Comparison of ENCODE assay signal across 38 cellular contexts in the genomic region with DNA sequence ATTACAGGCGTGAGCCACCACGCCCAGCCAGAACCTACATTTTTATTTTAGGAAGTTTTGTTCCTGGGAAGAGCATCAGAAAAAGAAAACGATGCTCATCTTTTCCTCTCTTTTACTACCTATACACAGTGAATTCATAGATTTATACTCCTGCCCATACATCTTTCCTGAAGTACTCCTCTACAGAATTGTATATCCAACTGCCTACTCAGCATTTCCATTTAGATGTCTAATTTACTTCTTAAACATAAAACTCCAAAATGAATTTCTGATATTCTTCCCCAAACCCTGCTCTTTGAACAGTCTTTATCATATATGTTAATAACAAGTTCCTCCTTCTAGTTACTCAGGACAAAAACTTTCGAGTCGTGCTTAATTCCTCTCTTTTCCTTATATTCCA. TPM values are rescaled to one million over a fixed set of nuclear protein-coding genes. Genes with fewer than 3 reads are reported as not detected.
"Had no signal": no experiment of that assay in that cellular context is flagged by ENCODE, and none has a peak within 500 bp of the region (broad histone marks: within the 10 kb centered on the region; RNA-seq: fewer than 3 reads in every experiment).

No MANE protein-coding gene starts in this region.

- ATAC-seq: activated CD8-positive, alpha-beta T cell treated with anti-CD3 and anti-CD28 coated beads for 36 hours; activated naive CD8-positive, alpha-beta T cell treated with anti-CD3 and anti-CD28 coated beads, Interleukin-2, amount 50 U/mL, for 24 hours had no signal

- H3K27me3 Mint-ChIP-seq: activated CD4-positive, alpha-beta T cell treated with anti-CD3 and anti-CD28 coated beads, Interleukin-2, amount 10 ng/mL, durations not matched to agents 24 days and 14 days; activated naive CD4-positive, alpha-beta T cell treated with anti-CD3 and anti-CD28 coated beads, Interleukin-2, amount 10 ng/mL, durations not matched to agents 7 days and 5 days; central memory CD8-positive, alpha-beta T cell had no signal

- H3K36me3 Mint-ChIP-seq: activated CD4-positive, alpha-beta memory T cell treated with anti-CD3 and anti-CD28 coated beads for 36 hours; activated naive CD4-positive, alpha-beta T cell treated with anti-CD3 and anti-CD28 coated beads, Interleukin-2, amount 10 ng/mL, durations not matched to agents 7 days and 5 days; activated naive CD4-positive, alpha-beta T cell treated with anti-CD3 and anti-CD28 coated beads, Interleukin-2, amount 50 U/mL, for 24 hours; activated naive CD8-positive, alpha-beta T cell; activated naive CD8-positive, alpha-beta T cell treated with anti-CD3 and anti-CD28 coated beads, Interleukin-2, amount 10 ng/mL, durations not matched to agents 7 days and 5 days; brain had no signal

- H3K36me3 ChIP-seq: ascending aorta, cardiac muscle cell had no signal

- H3K27ac ChIP-seq: ascending aorta, cardiac muscle cell, VCaP had no signal

- H3K9me3 ChIP-seq: ascending aorta had no signal

- H3K27me3 ChIP-seq: ascending aorta, cardiac muscle cell had no signal

- H3K27ac Mint-ChIP-seq: activated B cell treated with CpG ODN at 0.5 μM for 24 hours; activated CD4-positive, alpha-beta memory T cell treated with anti-CD3 and anti-CD28 coated beads for 36 hours; activated CD4-positive, alpha-beta T cell treated with anti-CD3 and anti-CD28 coated beads, Interleukin-2, amount 10 ng/mL, durations not matched to agents 24 days and 14 days; activated CD8-positive, alpha-beta T cell treated with anti-CD3 and anti-CD28 coated beads for 36 hours; activated naive CD4-positive, alpha-beta T cell treated with anti-CD3 and anti-CD28 coated beads, Interleukin-2, amount 10 ng/mL, durations not matched to agents 7 days and 5 days; activated naive CD4-positive, alpha-beta T cell treated with anti-CD3 and anti-CD28 coated beads, Interleukin-2, amount 50 U/mL, for 24 hours; activated naive CD8-positive, alpha-beta T cell; activated naive CD8-positive, alpha-beta T cell treated with anti-CD3 and anti-CD28 coated beads, Interleukin-2, amount 10 ng/mL, durations not matched to agents 7 days and 5 days; activated naive CD8-positive, alpha-beta T cell treated with anti-CD3 and anti-CD28 coated beads, Interleukin-2, amount 50 U/mL, for 24 hours; activated T-helper 2 cell treated with anti-CD3 and anti-CD28 coated beads, Interferon-gamma antibody, Interleukin-2, Interleukin-4, amounts not matched to agents 10 μg/mL and 5 μg/mL and 100 μg/mL, durations not matched to agents 14 hours and 24 hours and 36 hours; brain; T-helper 1 cell treated with Interleukin-12 subunit alpha and Interleukin-12 subunit beta and Interleukin-4 antibody, amounts not matched to agents 30 μg/mL and 1 μg/mL, for 36 hours; T-helper 2 cell treated with Interferon-gamma antibody and Interleukin-4, amounts not matched to agents 5 μg/mL and 100 μg/mL, for 36 hours had no signal

- H3K4me1 Mint-ChIP-seq: activated B cell treated with CpG ODN at 0.5 μM for 24 hours; activated CD4-positive, alpha-beta T cell treated with anti-CD3 and anti-CD28 coated beads, Interleukin-2, amount 10 ng/mL, durations not matched to agents 24 days and 14 days; activated naive CD4-positive, alpha-beta T cell treated with anti-CD3 and anti-CD28 coated beads, Interleukin-2, amount 10 ng/mL, durations not matched to agents 7 days and 5 days; activated naive CD4-positive, alpha-beta T cell treated with anti-CD3 and anti-CD28 coated beads, Interleukin-2, amount 50 U/mL, for 24 hours; activated naive CD8-positive, alpha-beta T cell treated with anti-CD3 and anti-CD28 coated beads, Interleukin-2, amount 10 ng/mL, durations not matched to agents 7 days and 5 days; activated naive CD8-positive, alpha-beta T cell treated with anti-CD3 and anti-CD28 coated beads, Interleukin-2, amount 50 U/mL, for 24 hours; brain; central memory CD8-positive, alpha-beta T cell had no signal

- FAIRE-seq: bronchial epithelial cell, TTC549 had no signal

- H3K9me3 Mint-ChIP-seq: activated B cell treated with CpG ODN at 0.5 μM for 24 hours; activated CD4-positive, alpha-beta memory T cell treated with anti-CD3 and anti-CD28 coated beads for 36 hours; activated CD4-positive, alpha-beta T cell treated with anti-CD3 and anti-CD28 coated beads, Interleukin-2, amount 10 ng/mL, durations not matched to agents 24 days and 14 days; activated CD8-positive, alpha-beta T cell treated with anti-CD3 and anti-CD28 coated beads for 36 hours; activated naive CD4-positive, alpha-beta T cell treated with anti-CD3 and anti-CD28 coated beads, Interleukin-2, amount 10 ng/mL, durations not matched to agents 7 days and 5 days; activated naive CD4-positive, alpha-beta T cell treated with anti-CD3 and anti-CD28 coated beads, Interleukin-2, amount 50 U/mL, for 24 hours; activated naive CD8-positive, alpha-beta T cell treated with anti-CD3 and anti-CD28 coated beads, Interleukin-2, amount 10 ng/mL, durations not matched to agents 7 days and 5 days; activated naive CD8-positive, alpha-beta T cell treated with anti-CD3 and anti-CD28 coated beads, Interleukin-2, amount 50 U/mL, for 24 hours; activated T-helper 2 cell treated with anti-CD3 and anti-CD28 coated beads, Interferon-gamma antibody, Interleukin-2, Interleukin-4, amounts not matched to agents 10 μg/mL and 5 μg/mL and 100 μg/mL, durations not matched to agents 14 hours and 24 hours and 36 hours; brain; central memory CD8-positive, alpha-beta T cell; T-helper 1 cell treated with Interleukin-12 subunit alpha and Interleukin-12 subunit beta and Interleukin-4 antibody, amounts not matched to agents 30 μg/mL and 1 μg/mL, for 36 hours; T-helper 2 cell treated with Interferon-gamma antibody and Interleukin-4, amounts not matched to agents 5 μg/mL and 100 μg/mL, for 36 hours had no signal

- H3K4me3 ChIP-seq: ascending aorta, cardiac muscle cell had no signal

- H3K4me1 ChIP-seq: ascending aorta had no signal

- DNase-seq: activated B cell treated with CpG ODN at 0.5 μM for 24 hours; activated CD4-positive, alpha-beta memory T cell treated with anti-CD3 and anti-CD28 coated beads for 36 hours; activated CD4-positive, alpha-beta T cell treated with anti-CD3 and anti-CD28 coated beads for 4 hours; activated CD4-positive, alpha-beta T cell treated with anti-CD3 and anti-CD28 coated beads, Interleukin-2, amount 10 ng/mL, durations not matched to agents 24 days and 14 days; activated CD4-positive, alpha-beta T cell treated with anti-CD3 and anti-CD28 coated beads, Interleukin-2, amount 50 U/mL, for 1 hour; activated CD4-positive, alpha-beta T cell treated with anti-CD3 and anti-CD28 coated beads, Interleukin-2, amount 50 U/mL, for 4 hours; activated CD4-positive, CD25-positive, alpha-beta regulatory T cell treated with anti-CD3 and anti-CD28 coated beads, Interleukin-2, amount 50 U/mL, for 72 hours; activated CD8-positive, alpha-beta memory T cell treated with anti-CD3 and anti-CD28 coated beads, Interleukin-2, amount 50 U/mL, for 4 hours; activated CD8-positive, alpha-beta T cell treated with anti-CD3 and anti-CD28 coated beads for 36 hours; activated effector memory CD4-positive, alpha-beta T cell treated with Interleukin-2 at 50 U/mL for 16 hours; activated gamma-delta T cell; activated naive CD4-positive, alpha-beta T cell treated with anti-CD3 and anti-CD28 coated beads, Interleukin-2, amount 10 ng/mL, durations not matched to agents 7 days and 5 days; activated naive CD4-positive, alpha-beta T cell treated with Interleukin-2 at 50 U/mL for 16 hours; activated naive CD8-positive, alpha-beta T cell treated with anti-CD3 and anti-CD28 coated beads, Interleukin-2, amount 10 ng/mL, durations not matched to agents 7 days and 5 days; activated naive CD8-positive, alpha-beta T cell treated with anti-CD3 and anti-CD28 coated beads, Interleukin-2, amount 50 U/mL, for 24 hours; activated T-cell treated with anti-CD3 and anti-CD28 coated beads for 4 hours; activated T-cell treated with anti-CD3 and anti-CD28 coated beads, Interleukin-2, amount 50 U/mL, for 1 hour; activated T-cell treated with anti-CD3 and anti-CD28 coated beads, Interleukin-2, amount 50 U/mL, for 48 hours; amygdala; anterior cingulate cortex; caudate nucleus; cerebellar nuclear complex; T-helper 1 cell; T-helper 2 cell; T-helper 9 cell had no signal

- H3K4me3 Mint-ChIP-seq: activated B cell treated with CpG ODN at 0.5 μM for 24 hours; activated CD4-positive, alpha-beta memory T cell treated with anti-CD3 and anti-CD28 coated beads for 36 hours; activated CD4-positive, alpha-beta T cell treated with anti-CD3 and anti-CD28 coated beads, Interleukin-2, amount 10 ng/mL, durations not matched to agents 24 days and 14 days; activated CD8-positive, alpha-beta T cell treated with anti-CD3 and anti-CD28 coated beads for 36 hours; activated naive CD4-positive, alpha-beta T cell treated with anti-CD3 and anti-CD28 coated beads, Interleukin-2, amount 10 ng/mL, durations not matched to agents 7 days and 5 days; activated naive CD4-positive, alpha-beta T cell treated with anti-CD3 and anti-CD28 coated beads, Interleukin-2, amount 50 U/mL, for 24 hours; activated naive CD8-positive, alpha-beta T cell; activated naive CD8-positive, alpha-beta T cell treated with anti-CD3 and anti-CD28 coated beads, Interleukin-2, amount 10 ng/mL, durations not matched to agents 7 days and 5 days; activated naive CD8-positive, alpha-beta T cell treated with anti-CD3 and anti-CD28 coated beads, Interleukin-2, amount 50 U/mL, for 24 hours; brain; central memory CD8-positive, alpha-beta T cell; T-helper 1 cell treated with Interleukin-12 subunit alpha and Interleukin-12 subunit beta and Interleukin-4 antibody, amounts not matched to agents 30 μg/mL and 1 μg/mL, for 36 hours; T-helper 2 cell treated with Interferon-gamma antibody and Interleukin-4, amounts not matched to agents 5 μg/mL and 100 μg/mL, for 36 hours had no signal

RNA-seq across cellular contexts. Expression of gene RSPO3, which starts 39.8 kb away (rescaled TPM):
- total RNA-seq: activated B cell treated with CpG ODN at 0.5 μM for 24 hours; activated CD4-positive, alpha-beta memory T cell treated with anti-CD3 and anti-CD28 coated beads for 36 hours; activated CD4-positive, alpha-beta T cell treated with anti-CD3 and anti-CD28 coated beads, Interleukin-2, amount 10 ng/mL, durations not matched to agents 24 days and 14 days; activated CD8-positive, alpha-beta memory T cell treated with anti-CD3 and anti-CD28 coated beads for 36 hours; activated CD8-positive, alpha-beta T cell treated with anti-CD3 and anti-CD28 coated beads for 36 hours; activated naive CD8-positive, alpha-beta T cell treated with anti-CD3 and anti-CD28 coated beads, Interleukin-2, amount 10 ng/mL, durations not matched to agents 7 days and 5 days; activated T-helper 2 cell treated with anti-CD3 and anti-CD28 coated beads, Interferon-gamma antibody, Interleukin-2, Interleukin-4, amounts not matched to agents 10 μg/mL and 5 μg/mL and 100 μg/mL, durations not matched to agents 14 hours and 24 hours and 36 hours; bronchial epithelial cell had no signal
